In genomic region chr10:132102071-132102716, GRCh38 we compare ENCODE assay signal across 29 cellular contexts. TPM values are rescaled to one million over a fixed set of nuclear protein-coding genes. Genes with fewer than 3 reads are reported as not detected.
DNase-seq lines count a peak whose midpoint lies in the region; ATAC-seq and TF ChIP-seq lines count a peak whose summit lies in the region.
"Had no signal": no experiment of that assay in that cellular context is flagged by ENCODE, and none has a peak within 500 bp of the region (broad histone marks: within the 10 kb centered on the region; RNA-seq: fewer than 3 reads in every experiment).

No MANE protein-coding gene starts in this region.

- H3K4me1 ChIP-seq in Peyer's patch (no peaks in the 10 kb centered on the region), left lung (no peaks in the 10 kb centered on the region), spleen (no peaks in the 10 kb centered on the region)
- H3K4me1 ChIP-seq: esophagus muscularis mucosa, heart left ventricle had no signal

- intact Hi-C loops in CD14-positive monocyte (cut with micrococcal nuclease) (no loop called here), left lung (cut with DNase I) (no loop called here), spleen (cut with DNase I; ENCODE audit: low total_unique reads) (no loop called here)

- DNase-seq in CD14-positive monocyte (ENCODE audit: low spot score) (peak; percentile 43), Peyer's patch (peak in 2 of 3 donors; percentile 23 to 42), left lung (peak; percentile 11 to 70), spleen (peak; percentile 58), occipital lobe (lab: John Stamatoyannopoulos, UW) (no peak), HFFc6 (no peak), NCI-H345 (lab: John Stamatoyannopoulos, UW) (no peak)
- DNase-seq: activated effector memory CD4-positive, alpha-beta T cell treated with anti-CD3 and anti-CD28 coated beads, Interleukin-2, amount 50 U/mL, for 16 hours; activated naive CD8-positive, alpha-beta T cell treated with anti-CD3 and anti-CD28 coated beads, Interleukin-2, amount 50 U/mL, for 24 hours; activated T-cell treated with anti-CD3 and anti-CD28 coated beads, Interleukin-2, amount 50 U/mL, for 24 hours; cortex of kidney; DMS79; foreskin fibroblast; GF-D8; KBM-7; NCI-H1092; NCI-H1694; ovary; retina; stimulated activated CD4-positive, alpha-beta T cell treated with anti-CD3 and anti-CD28 coated beads, Interleukin-2, amount 100 ng/mL, for 24 hours had no signal

- H3K9me3 Mint-ChIP-seq in CD14-positive monocyte: peaks cover 0 to 28% (median 7%) of the 10 kb centered on the region in 7 donors
- H3K9me3 Mint-ChIP-seq in HFFc6: no peaks in the 10 kb centered on the region
- H3K9me3 Mint-ChIP-seq: activated naive CD8-positive, alpha-beta T cell treated with anti-CD3 and anti-CD28 coated beads, Interleukin-2, amount 50 U/mL, for 24 hours; activated T-cell treated with anti-CD3 and anti-CD28 coated beads, Interleukin-2, amount 50 U/mL, for 24 hours; natural killer cell; stimulated activated naive CD8-positive, alpha-beta T cell treated with anti-CD3 and anti-CD28 coated beads, Interleukin-15, Interleukin-2, amounts not matched to agents 100 ng/mL and 50 ng/mL, for 24 hours; T-helper 2 cell treated with Interferon-gamma antibody and Interleukin-4, amounts not matched to agents 5 μg/mL and 100 μg/mL, for 36 hours had no signal

- no peak overlapping the region for H3K4me3 ChIP-seq in Peyer's patch
- no peak overlapping the region for H3K4me3 ChIP-seq in left lung
- H3K4me3 ChIP-seq in spleen: no peak overlapping the region
- H3K4me3 ChIP-seq: cardiac muscle cell, esophagus muscularis mucosa, heart left ventricle, lung, ovary had no signal

- H3K4me3 Mint-ChIP-seq in CD14-positive monocyte: no peak overlapping the region
- H3K4me3 Mint-ChIP-seq in HFFc6: no peak overlapping the region
- H3K4me3 Mint-ChIP-seq: activated naive CD8-positive, alpha-beta T cell treated with anti-CD3 and anti-CD28 coated beads, Interleukin-2, amount 50 U/mL, for 24 hours; activated T-cell treated with anti-CD3 and anti-CD28 coated beads, Interleukin-2, amount 50 U/mL, for 24 hours; natural killer cell; stimulated activated naive CD8-positive, alpha-beta T cell treated with anti-CD3 and anti-CD28 coated beads, Interleukin-15, Interleukin-2, amounts not matched to agents 100 ng/mL and 50 ng/mL, for 24 hours; T-helper 2 cell treated with Interferon-gamma antibody and Interleukin-4, amounts not matched to agents 5 μg/mL and 100 μg/mL, for 36 hours had no signal

- H3K27me3 Mint-ChIP-seq in CD14-positive monocyte (ENCODE audit: low read depth in 3 of 3) (peaks cover 0 to 12% (median 5%) of the 10 kb centered on the region in 3 donors), HFFc6 (ENCODE audit: insufficient read depth) (peaks cover 29% of the 10 kb centered on the region)

- TF ChIP-seq CTCF in CD14-positive monocyte (IDR thresholded peaks at IDR 0.05) (no peak), Peyer's patch (IDR thresholded peaks at IDR 0.05) (no peak), left lung (IDR thresholded peaks at IDR 0.05) (no peak), spleen (IDR thresholded peaks at IDR 0.05 in 8 of 11, conservative IDR thresholded peaks at IDR 0.05 in 3 of 11) (no peak), HFFc6 (IDR thresholded peaks at IDR 0.05) (no peak)

- H3K36me3 ChIP-seq in Peyer's patch (no peaks in the 10 kb centered on the region), left lung (no peaks in the 10 kb centered on the region), spleen (no peaks in the 10 kb centered on the region)
- H3K36me3 ChIP-seq: cardiac muscle cell, heart left ventricle, ovary had no signal

- H3K27ac ChIP-seq in Peyer's patch (no peak overlapping the region), left lung (no peak overlapping the region), spleen (no peak overlapping the region)
- H3K27ac ChIP-seq: C4-2B, cardiac muscle cell, esophagus muscularis mucosa, heart left ventricle, ovary had no signal

- H3K4me1 Mint-ChIP-seq in CD14-positive monocyte (no peaks in the 10 kb centered on the region), HFFc6 (ENCODE audit: low read depth) (no peaks in the 10 kb centered on the region)
- H3K4me1 Mint-ChIP-seq: activated naive CD8-positive, alpha-beta T cell treated with anti-CD3 and anti-CD28 coated beads, Interleukin-2, amount 50 U/mL, for 24 hours; natural killer cell had no signal

- H3K36me3 Mint-ChIP-seq in CD14-positive monocyte (no peaks in the 10 kb centered on the region), HFFc6 (ENCODE audit: low read depth) (no peaks in the 10 kb centered on the region)
- H3K36me3 Mint-ChIP-seq: natural killer cell had no signal

- no peak overlapping the region for H3K27ac Mint-ChIP-seq in CD14-positive monocyte
- no peak overlapping the region for H3K27ac Mint-ChIP-seq in HFFc6
- H3K27ac Mint-ChIP-seq: activated naive CD8-positive, alpha-beta T cell treated with anti-CD3 and anti-CD28 coated beads, Interleukin-2, amount 50 U/mL, for 24 hours; activated T-cell treated with anti-CD3 and anti-CD28 coated beads, Interleukin-2, amount 50 U/mL, for 24 hours; natural killer cell; stimulated activated naive CD8-positive, alpha-beta T cell treated with anti-CD3 and anti-CD28 coated beads, Interleukin-15, Interleukin-2, amounts not matched to agents 100 ng/mL and 50 ng/mL, for 24 hours; T-helper 2 cell treated with Interferon-gamma antibody and Interleukin-4, amounts not matched to agents 5 μg/mL and 100 μg/mL, for 36 hours had no signal

- WGBS in spleen, 5 donors: 71 to 88% (median 80%) methylated on average over 18 to 23 of the region's 23 CpGs

- H3K9me3 ChIP-seq in Peyer's patch: no peaks in the 10 kb centered on the region
- no peaks in the 10 kb centered on the region for H3K9me3 ChIP-seq in left lung
- H3K9me3 ChIP-seq in spleen: no peaks in the 10 kb centered on the region
- H3K9me3 ChIP-seq: esophagus muscularis mucosa, heart left ventricle, ovary had no signal

- TF ChIP-seq POLR2A in Peyer's patch (IDR thresholded peaks at IDR 0.05): no peak
- TF ChIP-seq POLR2A in spleen (IDR thresholded peaks at IDR 0.05): no peak

- H3K27me3 ChIP-seq in Peyer's patch (no peaks in the 10 kb centered on the region), left lung (peaks cover 0 to 33% of the 10 kb centered on the region in 2 donors), spleen (replicated peaks in 1 of 7) (peaks cover 0 to 33% (median 0%) of the 10 kb centered on the region in 7 donors)
- H3K27me3 ChIP-seq: cardiac muscle cell, heart left ventricle, ovary had no signal

- no peak for ATAC-seq in left lung
- ATAC-seq: activated naive CD8-positive, alpha-beta T cell treated with anti-CD3 and anti-CD28 coated beads, Interleukin-2, amount 50 U/mL, for 24 hours; heart left ventricle; natural killer cell had no signal

RNA-seq across cellular contexts. Expression of gene JAKMIP3, which starts 36.4 kb away (rescaled TPM):
- not detected for polyA plus RNA-seq in CD14-positive monocyte
- 1 to 10 TPM in 1 of 4 donors, under 1 TPM in 3; 0.18 to 2.5 (median 0.23) TPM for total RNA-seq in Peyer's patch
- total RNA-seq in left lung: under 1 TPM; 0.38 to 0.42 TPM
- under 1 TPM; 0.13 to 0.92 (median 0.44) TPM for total RNA-seq in spleen
- under 1 TPM; 0.06 to 0.13 (median 0.13) TPM for polyA plus RNA-seq in spleen
- 4.8 TPM for total RNA-seq in occipital lobe
- under 1 TPM; 0.05 to 0.19 (median 0.13) TPM for total RNA-seq in HFFc6 (2021; fragmentation: NEBNext Ultra II Directional; extraction: Animal tissue kit (Norgen Biotek cat#: 25700))
- total RNA-seq: kidney epithelial cell had no signal

Comparison
In these comparisons a context has a peak if more than half of its experiments do, and no peak if none do; other contexts are left out.
1. DNase-seq: peak in CD14-positive monocyte (single experiment), Peyer's patch (2 of 3), left lung (2 of 2) and spleen (single experiment); none in occipital lobe (single experiment), HFFc6 (single experiment) and NCI-H345 (single experiment).